19 cellular contexts compared by ENCODE assay signal in genomic region chr7:18547509-18548187, GRCh38. TPM values are rescaled to one million over a fixed set of nuclear protein-coding genes. Genes with fewer than 3 reads are reported as not detected.
DNase-seq lines count a peak whose midpoint lies in the region; ATAC-seq and TF ChIP-seq lines count a peak whose summit lies in the region.
"Had no signal": no experiment of that assay in that cellular context is flagged by ENCODE, and none has a peak within 500 bp of the region (broad histone marks: within the 10 kb centered on the region; RNA-seq: fewer than 3 reads in every experiment).

No MANE protein-coding gene starts in this region.

- H3K23ac ChIP-seq in trophoblast cell (ENCODE audit: low read length), result no peak overlapping the region

- H3K27ac Mint-ChIP-seq in activated CD4-positive, alpha-beta T cell treated with anti-CD3 and anti-CD28 coated beads for 36 hours, result no peak overlapping the region
- H3K27ac Mint-ChIP-seq: activated naive CD8-positive, alpha-beta T cell; progenitor cell of endocrine pancreas had no signal

- H3K79me1 ChIP-seq in trophoblast cell (ENCODE audit: low read length), result no peaks in the 10 kb centered on the region

- H3K4me1 ChIP-seq in PC-3 (ENCODE audit: insufficient read depth, low read length), result peaks cover 46% of the 10 kb centered on the region
- H3K4me1 ChIP-seq in trophoblast cell (ENCODE audit: control insufficient read depth in 1 of 2, insufficient read depth in 2 of 2, low read length in 2 of 2), result no peaks in the 10 kb centered on the region

- no peaks in the 10 kb centered on the region for H3K36me3 ChIP-seq in PC-3 (ENCODE audit: low read depth, low read length)
- H3K36me3 ChIP-seq in trophoblast cell (ENCODE audit: control insufficient read depth in 1 of 2, insufficient read depth in 2 of 2, low read length in 2 of 2), result no peaks in the 10 kb centered on the region

- H3K79me2 ChIP-seq in PC-3 (ENCODE audit: low read length), result no peaks in the 10 kb centered on the region
- no peaks in the 10 kb centered on the region for H3K79me2 ChIP-seq in trophoblast cell (ENCODE audit: control insufficient read depth, insufficient read depth, low read length, poor library complexity)

- H3K9ac ChIP-seq in PC-3 (ENCODE audit: low read length) (peak overlapping the region; percentile 45), trophoblast cell (ENCODE audit: low read length) (no peak overlapping the region)

- no peak overlapping the region for H2BK12ac ChIP-seq in trophoblast cell (ENCODE audit: low read length)

- no peak overlapping the region for H2AFZ ChIP-seq in PC-3 (ENCODE audit: low read length)
- no peak overlapping the region for H2AFZ ChIP-seq in trophoblast cell (ENCODE audit: insufficient read depth, low read length, poor library complexity)
- H2AFZ ChIP-seq: PC-9 had no signal

- no peaks in the 10 kb centered on the region for H3K36me3 Mint-ChIP-seq in activated CD4-positive, alpha-beta T cell treated with anti-CD3 and anti-CD28 coated beads for 36 hours (ENCODE audit: low read depth)
- H3K36me3 Mint-ChIP-seq: activated naive CD8-positive, alpha-beta T cell had no signal

- no peaks in the 10 kb centered on the region for H3K9me3 Mint-ChIP-seq in activated CD4-positive, alpha-beta T cell treated with anti-CD3 and anti-CD28 coated beads for 36 hours (ENCODE audit: low read depth)

- H4K20me1 ChIP-seq in PC-3 (ENCODE audit: low read length), result no peaks in the 10 kb centered on the region

- H3K9me3 ChIP-seq in PC-3 (ENCODE audit: low read length), result no peaks in the 10 kb centered on the region
- H3K9me3 ChIP-seq in trophoblast cell (ENCODE audit: insufficient read depth, low read depth, low read length), result no peaks in the 10 kb centered on the region

- H3K18ac ChIP-seq in trophoblast cell (ENCODE audit: low read length), result no peak overlapping the region

- no peaks in the 10 kb centered on the region for H3K4me1 Mint-ChIP-seq in activated CD4-positive, alpha-beta T cell treated with anti-CD3 and anti-CD28 coated beads for 36 hours

- DNase-seq in PC-3 (no peak), NK-92 (lab: John Stamatoyannopoulos, UW; ENCODE audit: unreplicated experiment) (no peak), cerebellar nuclear complex (lab: John Stamatoyannopoulos, UW) (no peak), trophoblast cell (no peak)
- DNase-seq in activated CD4-positive, alpha-beta T cell treated with anti-CD3 and anti-CD28 coated beads for 36 hours, result no peak
- DNase-seq: activated CD4-positive, CD25-positive, alpha-beta regulatory T cell; activated CD8-positive, alpha-beta memory T cell treated with anti-CD3 and anti-CD28 coated beads, Interleukin-2, amount 50 U/mL, for 48 hours; effector CD8-positive, alpha-beta T cell; hypothalamus; IMR-90; left colon; NCI-H1092 treated with DMSO at 0.1 percent for 48 hours; NCI-H446; PC-9 had no signal

- H4K8ac ChIP-seq in trophoblast cell (ENCODE audit: low read depth, low read length), result no peak overlapping the region

- no TSS peak for BruUV-seq in PC-3 (replicated peaks; lab: Mats Ljungman, UMichigan)

- H3K27ac ChIP-seq in PC-3 (ENCODE audit: low read length) (peak overlapping the region; percentile 84), trophoblast cell (ENCODE audit: low read depth, low read length) (no peak overlapping the region)
- H3K27ac ChIP-seq: PC-9 had no signal

- H4K12ac ChIP-seq in trophoblast cell (ENCODE audit: low read depth, low read length), result no peak overlapping the region

- intact Hi-C loops in PC-3 (cut with micrococcal nuclease), result loop anchor here (1.0 to 5.0 kb wide), 2 partner anchors 60 to 140 kb away; no protein-coding TSS in a partner anchor
- intact Hi-C loops in activated CD4-positive, alpha-beta T cell treated with anti-CD3 and anti-CD28 coated beads for 36 hours (cut with DNase I, micrococcal nuclease), result no loop called here

- H3F3A ChIP-seq in PC-3 (ENCODE audit: low read length, unreplicated experiment), result no peaks in the 10 kb centered on the region

- CTCF ChIA-PET in PC-3 (lab: Charles Lee), result interaction anchor here (0.7 kb wide), 1 partner anchor 866 kb away, joined by 3 read pairs; no protein-coding TSS in a partner anchor
- CTCF ChIA-PET in activated CD4-positive, alpha-beta T cell treated with anti-CD3 and anti-CD28 coated beads for 36 hours (lab: Charles Lee), result no interaction called here

- no CpG with 5 or more reads among the region's 4 CpGs for WGBS in trophoblast cell (ENCODE audit: extremely low coverage, insufficient coverage, insufficient read length)

- no peaks in the 10 kb centered on the region for H3K27me3 ChIP-seq in PC-3 (ENCODE audit: low read length)
- H3K27me3 ChIP-seq in trophoblast cell (ENCODE audit: insufficient read depth, low read length), result no peaks in the 10 kb centered on the region

- H3K27me3 Mint-ChIP-seq in activated CD4-positive, alpha-beta T cell treated with anti-CD3 and anti-CD28 coated beads for 36 hours, result no peaks in the 10 kb centered on the region
- H3K27me3 Mint-ChIP-seq: activated naive CD8-positive, alpha-beta T cell; progenitor cell of endocrine pancreas had no signal

- POLR2A ChIA-PET in PC-3 (lab: Charles Lee; ENCODE audit: unreplicated experiment), result interaction anchor here (0.6 to 1.3 kb wide), 3 partner anchors 39 to 498 kb away, joined by 3 to 5 read pairs (median 3); no protein-coding TSS in a partner anchor
- POLR2A ChIA-PET in activated CD4-positive, alpha-beta T cell treated with anti-CD3 and anti-CD28 coated beads for 36 hours (lab: Charles Lee), result no interaction called here

- ATAC-seq in GM18517 (IDR thresholded peaks at IDR 0.05; ENCODE audit: unreplicated experiment) (peak; percentile 81), GM19438 (IDR thresholded peaks at IDR 0.05; ENCODE audit: low read depth, unreplicated experiment) (peak; percentile 75), HG02938 (IDR thresholded peaks at IDR 0.05; ENCODE audit: unreplicated experiment) (peak; percentile 90), PC-3 (no peak)
- ATAC-seq in activated CD4-positive, alpha-beta T cell treated with anti-CD3 and anti-CD28 coated beads for 36 hours, result no peak
- ATAC-seq: left colon had no signal

- H3K9me2 ChIP-seq in PC-3 (replicated peaks; ENCODE audit: low read length), result no peaks in the 10 kb centered on the region

- no peak overlapping the region for H3K14ac ChIP-seq in trophoblast cell (ENCODE audit: low read length)

- no peak overlapping the region for H4K91ac ChIP-seq in trophoblast cell (ENCODE audit: low read depth, low read length)

- no peak overlapping the region for H3K4me3 Mint-ChIP-seq in activated CD4-positive, alpha-beta T cell treated with anti-CD3 and anti-CD28 coated beads for 36 hours
- H3K4me3 Mint-ChIP-seq: activated naive CD8-positive, alpha-beta T cell had no signal

- peak overlapping the region; percentile 34; the same call in 1 of the 2 replicates for H3K4me2 ChIP-seq in PC-3 (ENCODE audit: low read length)
- no peak overlapping the region for H3K4me2 ChIP-seq in trophoblast cell (ENCODE audit: low read length)
- H3K4me2 ChIP-seq: PC-9 had no signal

- H3K4me3 ChIP-seq in PC-3 (ENCODE audit: low read length) (no peak overlapping the region), trophoblast cell (ENCODE audit: low read depth, low read length) (no peak overlapping the region)
- H3K4me3 ChIP-seq: PC-9 had no signal

- H2AK5ac ChIP-seq in trophoblast cell (ENCODE audit: low read length), result no peak overlapping the region

- no peak overlapping the region for H3K4ac ChIP-seq in trophoblast cell (ENCODE audit: low read depth, low read length)

- H2BK120ac ChIP-seq in trophoblast cell (ENCODE audit: insufficient read depth, low read length, poor library complexity), result no peak overlapping the region

- H2BK5ac ChIP-seq in trophoblast cell (ENCODE audit: low read depth, low read length, poor library complexity), result no peak overlapping the region

- no peak for TF ChIP-seq CTCF in PC-3 (conservative IDR thresholded peaks at IDR 0.05; ENCODE audit: low read depth, low read length)

RNA-seq across cellular contexts. Expression of gene HDAC9, which starts 52.1 kb away (rescaled TPM):
- 6.8 and 7.8 TPM in 2 replicates for total RNA-seq in PC-3 (2014; rRNA removed)
- under 1 TPM; 0.69 to 0.94 TPM for total RNA-seq in activated CD4-positive, alpha-beta T cell treated with anti-CD3 and anti-CD28 coated beads for 36 hours
- polyA plus RNA-seq in trophoblast cell (2013), result 0.51 and 0.58 TPM in 2 replicates

Comparison
In these comparisons a context has a peak if more than half of its experiments do, and no peak if none do; other contexts are left out.
1. ATAC-seq: peak in GM18517 (single experiment), GM19438 (single experiment) and HG02938 (single experiment); none in PC-3 (single experiment) and activated CD4-positive, alpha-beta T cell treated with anti-CD3 and anti-CD28 coated beads for 36 hours (single experiment).